In the genomic region with DNA sequence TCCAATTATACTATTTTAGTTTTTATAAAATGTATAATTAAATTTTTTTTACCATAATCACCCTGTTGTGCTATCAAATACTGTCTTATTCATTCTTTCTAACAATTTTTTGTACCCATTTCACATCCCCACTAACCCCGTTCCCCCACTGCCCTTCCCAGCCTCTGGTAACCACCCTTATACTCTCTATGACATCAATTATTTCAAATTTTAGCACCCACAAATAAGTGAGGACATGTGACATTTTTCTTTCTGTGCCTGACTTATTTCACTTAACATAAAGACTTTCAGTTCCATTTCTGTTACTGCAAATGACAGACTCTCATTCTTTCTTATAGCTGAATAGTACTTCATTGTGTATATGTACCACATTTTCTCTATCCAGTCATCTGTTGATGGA, we compare ENCODE assay signal across 3 cellular contexts. TPM values are rescaled to one million over a fixed set of nuclear protein-coding genes. Genes with fewer than 3 reads are reported as not detected.
"Had no signal": no experiment of that assay in that cellular context is flagged by ENCODE, and none has a peak within 500 bp of the region (broad histone marks: within the 10 kb centered on the region; RNA-seq: fewer than 3 reads in every experiment).

No MANE protein-coding gene starts in this region.

RNA-seq across cellular contexts. Expression of a gene that starts 5.0 kb away (rescaled TPM):
- total RNA-seq: LHCN-M2, M059J, MCF 10A had no signal
